Comparison of ENCODE assay signal across 8 cellular contexts in genomic region chr2:29920631-29921559, GRCh38. TPM values are rescaled to one million over a fixed set of nuclear protein-coding genes. Genes with fewer than 3 reads are reported as not detected.
A peak's percentile ranks its signal among the peaks of the same experiment; 100 is the strongest.
DNase-seq lines count a peak whose midpoint lies in the region; ATAC-seq and TF ChIP-seq lines count a peak whose summit lies in the region.

No MANE protein-coding gene starts in this region.

- intact Hi-C loops in Right ventricle myocardium inferior (cut with DNase I), result no loop called here
- intact Hi-C loops in cardiac septum (cut with DNase I), result loop anchor here (5.0 kb wide), 1 partner anchor 151 kb away; no protein-coding TSS in a partner anchor
- intact Hi-C loops in psoas muscle (cut with DNase I), result loop anchor here (5.0 kb wide), 2 partner anchors 106 to 151 kb away; no protein-coding TSS in a partner anchor

- H3K27me3 Mint-ChIP-seq in WTC11 (ENCODE audit: low read depth), result peaks cover 62% of the 10 kb centered on the region

- no peak for TF ChIP-seq CTCF in WTC11 (IDR thresholded peaks at IDR 0.05)
- no peak for TF ChIP-seq CTCF in cardiac muscle cell (IDR thresholded peaks at IDR 0.05; ENCODE audit: low read depth, low read length)
- TF ChIP-seq CTCF in psoas muscle (IDR thresholded peaks at IDR 0.05), result no peak

- no peaks in the 10 kb centered on the region for H3K9me3 Mint-ChIP-seq in WTC11

- no peak overlapping the region for H3K27ac Mint-ChIP-seq in WTC11

- H3K36me3 Mint-ChIP-seq in WTC11, result no peaks in the 10 kb centered on the region

- POLR2A ChIA-PET in WTC11 (lab: Charles Lee), result interaction anchor here (0.7 kb wide), 2 partner anchors 14 to 225 kb away, joined by 3 to 6 read pairs; no protein-coding TSS in a partner anchor

- H3K4me1 ChIP-seq in cardiac muscle cell (ENCODE audit: low read depth) (peaks cover 12% of the 10 kb centered on the region), psoas muscle (peaks cover 20% of the 10 kb centered on the region)

- peaks cover 55% of the 10 kb centered on the region for H3K27me3 ChIP-seq in cardiac muscle cell
- H3K27me3 ChIP-seq in psoas muscle (ENCODE audit: insufficient read depth in 3 of 3, low read length in 2 of 3), result peaks cover 6 to 79% (median 15%) of the 10 kb centered on the region in 3 donors

- H3K4me3 ChIP-seq in cardiac muscle cell (peak overlapping the region; percentile 32), psoas muscle (peak overlapping the region; percentile 62)

- no peaks in the 10 kb centered on the region for H3K9me3 ChIP-seq in cardiac muscle cell (ENCODE audit: low read depth)
- H3K9me3 ChIP-seq in psoas muscle, result no peaks in the 10 kb centered on the region

- H3K36me3 ChIP-seq in cardiac muscle cell (no peaks in the 10 kb centered on the region), psoas muscle (ENCODE audit: insufficient read depth in 1 of 2, low read depth in 1 of 2) (no peaks in the 10 kb centered on the region)

- H3K4me3 Mint-ChIP-seq in WTC11, result peak overlapping the region; percentile 79

- 0 to 2% (median 1%) methylated on average over 62 to 71 of the region's 71 CpGs for WGBS in psoas muscle, 3 donors

- H3K27ac ChIP-seq in cardiac muscle cell, result no peak overlapping the region
- no peak overlapping the region for H3K27ac ChIP-seq in psoas muscle

- DNase-seq in Right ventricle myocardium inferior (ENCODE audit: missing footprints), result no peak
- DNase-seq in cardiac septum (ENCODE audit: low spot score), result no peak
- peak; percentile 21 for DNase-seq in WTC11 (ENCODE audit: low spot score)
- peak; percentile 19 to 23 for DNase-seq in cardiac muscle cell (ENCODE audit: low read depth in 1 of 2, low spot score in 1 of 2)
- DNase-seq in psoas muscle, result peak in 1 of 2 donors; percentile 20
- DNase-seq in NCI-H1092 (lab: John Stamatoyannopoulos, UW), result no peak
- DNase-seq in MV-4-11 (lab: John Stamatoyannopoulos, UW), result no peak

- peaks cover 13% of the 10 kb centered on the region for H3K4me1 Mint-ChIP-seq in WTC11

- CTCF ChIA-PET in WTC11 (lab: Charles Lee), result interaction anchor here (0.6 to 4.4 kb wide), 18 partner anchors 19 to 964 kb away, joined by 3 to 71 read pairs (median 4); partner anchors contain the start of gene YPEL5

- ATAC-seq in Right ventricle myocardium inferior, result peak; percentile 13
- ATAC-seq in WTC11, result peak; percentile 38
- ATAC-seq in psoas muscle, result peak; percentile 15 to 42 (median 29)
- ATAC-seq in HG03159 (IDR thresholded peaks at IDR 0.05; ENCODE audit: unreplicated experiment), result no peak

TF ChIP-seq in WTC11, 78 proteins besides CTCF, POLR2A, EP300 and RAD21:
- TF ChIP-seq FOXP1 (CRISPR knock-in tag; IDR thresholded peaks at IDR 0.05; ENCODE audit: borderline replicate concordance), result 0 out of 2 replicates have a peak, but pooled peaks have one; percentile 55
- TF ChIP-seq ZNF138 (CRISPR knock-in tag; conservative IDR thresholded peaks at IDR 0.05), result 0 out of 2 replicates have a peak, but pooled peaks have one; percentile 15
- TF ChIP-seq CBFB (CRISPR knock-in tag; IDR thresholded peaks at IDR 0.05; ENCODE audit: low read depth), result no peak

RNA-seq across cellular contexts. Expression of gene ALK, which starts 0.5 kb away (rescaled TPM):
- total RNA-seq in Right ventricle myocardium inferior, result 0.08 TPM
- not detected for total RNA-seq in cardiac septum
- total RNA-seq in WTC11 (2021), result 0.09 to 0.11 TPM in 2 of 3 replicates, not detected in the other
- 0.88 and 4.3 TPM in 2 replicates for total RNA-seq in cardiac muscle cell
- 1.2 and 1.8 TPM in 2 replicates for polyA plus RNA-seq in cardiac muscle cell
- under 1 TPM in 3 of 4 donors, not detected in 1; 0.08 to 0.32 (median 0.11) TPM for total RNA-seq in psoas muscle
- under 1 TPM in 2 of 3 donors, not detected in 1; 0.03 to 0.04 TPM for polyA plus RNA-seq in psoas muscle

Comparison
In these comparisons a context has a peak if more than half of its experiments do, and no peak if none do; other contexts are left out.
1. DNase-seq: peak in WTC11 (single experiment) and cardiac muscle cell (2 of 2); none in Right ventricle myocardium inferior (single experiment), cardiac septum (single experiment), NCI-H1092 (single experiment) and MV-4-11 (single experiment).